8 cellular contexts compared by ENCODE assay signal in genomic region chr12:6821271-6821673, GRCh38. TPM values are rescaled to one million over a fixed set of nuclear protein-coding genes. Genes with fewer than 3 reads are reported as not detected.
DNase-seq lines count a peak whose midpoint lies in the region; TF ChIP-seq lines count a peak whose summit lies in the region.

No MANE protein-coding gene starts in this region.

- no peak overlapping the region for H3K23ac ChIP-seq in neuronal stem cell (ENCODE audit: low read depth, low read length, poor library complexity)

- no peak for TF ChIP-seq CTCF in GM10266 (IDR thresholded peaks at IDR 0.05; ENCODE audit: control insufficient read depth, insufficient read depth, low read depth, missing control alignments)

- H2AK5ac ChIP-seq in neuronal stem cell (ENCODE audit: low read depth, low read length), result no peak overlapping the region

- peaks cover 39 to 57% of the 10 kb centered on the region in 2 donors for H3K4me1 ChIP-seq in neuronal stem cell (ENCODE audit: control insufficient read depth in 2 of 2, insufficient read depth in 1 of 2, low read depth in 1 of 2, low read length in 2 of 2)

- H3K36me3 ChIP-seq in neuronal stem cell (replicated peaks in 1 of 2; ENCODE audit: control insufficient read depth in 2 of 2, insufficient read depth in 2 of 2, low read length in 2 of 2), result peaks cover 0 to 5% of the 10 kb centered on the region in 2 donors

- H3K14ac ChIP-seq in neuronal stem cell (ENCODE audit: low read length), result no peak overlapping the region

- no peak overlapping the region for H2BK5ac ChIP-seq in neuronal stem cell (ENCODE audit: low read length)

- H3K4ac ChIP-seq in neuronal stem cell (ENCODE audit: low read length), result no peak overlapping the region

- WGBS in neuronal stem cell (ENCODE audit: extremely low coverage in 2 of 2, insufficient read length in 2 of 2, insufficient replicate concordance in 1 of 2), 2 donors, result no CpG with 5 or more reads among the region's 13 CpGs

- peak overlapping the region; percentile 29 for H3K18ac ChIP-seq in neuronal stem cell (ENCODE audit: low read length)

- H3K27ac ChIP-seq in neuronal stem cell (replicated peaks; ENCODE audit: low read length), result peak overlapping the region; percentile 81

- peaks cover 0 to 7% of the 10 kb centered on the region in 2 donors for H3K9me3 ChIP-seq in neuronal stem cell (replicated peaks in 1 of 2; ENCODE audit: control insufficient read depth in 2 of 2, insufficient read depth in 1 of 2, low read depth in 1 of 2, low read length in 2 of 2)

- intact Hi-C loops in activated T-helper 1 cell treated with anti-CD3 and anti-CD28 coated beads, Interleukin-12 subunit alpha, Interleukin-12 subunit beta, Interleukin-2, Interleukin-4 antibody, amounts not matched to agents 30 ng/mL and 10 ng/mL and 1 ng/mL, durations not matched to agents 14 hours and 24 hours and 36 hours (cut with micrococcal nuclease), result no loop called here

- H2AFZ ChIP-seq in neuronal stem cell (ENCODE audit: low read length), result peak overlapping the region; percentile 70

- DNase-seq in SHP77 (lab: John Stamatoyannopoulos, UW) (peak; percentile 41 to 50), SHP77 treated with DMSO at 0.1 percent for 48 hours (lab: John Stamatoyannopoulos, UW) (no peak), NCI-H2107 (lab: John Stamatoyannopoulos, UW) (peak; percentile 58), glomerular visceral epithelial cell (ENCODE audit: extremely low spot score) (peak; percentile 38), neuronal stem cell (ENCODE audit: low spot score) (no peak), GM10266 (ENCODE audit: extremely low spot score) (no peak), ecto neural progenitor cell (ENCODE audit: low spot score) (no peak)
- DNase-seq in activated T-helper 1 cell treated with anti-CD3 and anti-CD28 coated beads, Interleukin-12 subunit alpha, Interleukin-12 subunit beta, Interleukin-2, Interleukin-4 antibody, amounts not matched to agents 30 ng/mL and 10 ng/mL and 1 ng/mL, durations not matched to agents 14 hours and 24 hours and 36 hours (ENCODE audit: low spot score), result no peak

- H3K9ac ChIP-seq in neuronal stem cell (ENCODE audit: low read depth, low read length, poor library complexity), result peak overlapping the region; percentile 67

- H3K4me2 ChIP-seq in neuronal stem cell (ENCODE audit: insufficient read depth, low read length, poor library complexity, severe bottlenecking), result peak overlapping the region; percentile 48

- H3K27ac Mint-ChIP-seq in activated T-helper 1 cell treated with anti-CD3 and anti-CD28 coated beads, Interleukin-12 subunit alpha, Interleukin-12 subunit beta, Interleukin-2, Interleukin-4 antibody, amounts not matched to agents 30 ng/mL and 10 ng/mL and 1 ng/mL, durations not matched to agents 14 hours and 24 hours and 36 hours, result no peak overlapping the region

- H4K91ac ChIP-seq in neuronal stem cell (ENCODE audit: low read depth, low read length, poor library complexity), result no peak overlapping the region

- peak overlapping the region; percentile 62 to 71 for H3K4me3 ChIP-seq in neuronal stem cell (ENCODE audit: low read length in 2 of 2)

- peaks cover 28% of the 10 kb centered on the region for H3K27me3 Mint-ChIP-seq in activated T-helper 1 cell treated with anti-CD3 and anti-CD28 coated beads, Interleukin-12 subunit alpha, Interleukin-12 subunit beta, Interleukin-2, Interleukin-4 antibody, amounts not matched to agents 30 ng/mL and 10 ng/mL and 1 ng/mL, durations not matched to agents 14 hours and 24 hours and 36 hours (ENCODE audit: insufficient read depth)

- H2BK15ac ChIP-seq in neuronal stem cell (ENCODE audit: low read length), result no peak overlapping the region

- H2BK120ac ChIP-seq in neuronal stem cell (ENCODE audit: low read depth, low read length), result no peak overlapping the region

- H3K4me1 Mint-ChIP-seq in activated T-helper 1 cell treated with anti-CD3 and anti-CD28 coated beads, Interleukin-12 subunit alpha, Interleukin-12 subunit beta, Interleukin-2, Interleukin-4 antibody, amounts not matched to agents 30 ng/mL and 10 ng/mL and 1 ng/mL, durations not matched to agents 14 hours and 24 hours and 36 hours (ENCODE audit: low read depth), result peaks cover 27% of the 10 kb centered on the region

- H3K27me3 ChIP-seq in neuronal stem cell (ENCODE audit: control insufficient read depth in 3 of 3, insufficient read depth in 3 of 3, low read depth in 1 of 3, low read length in 3 of 3), result no peaks in the 10 kb centered on the region

- peaks cover 31% of the 10 kb centered on the region for H3K36me3 Mint-ChIP-seq in activated T-helper 1 cell treated with anti-CD3 and anti-CD28 coated beads, Interleukin-12 subunit alpha, Interleukin-12 subunit beta, Interleukin-2, Interleukin-4 antibody, amounts not matched to agents 30 ng/mL and 10 ng/mL and 1 ng/mL, durations not matched to agents 14 hours and 24 hours and 36 hours (ENCODE audit: low read depth)

- H2BK12ac ChIP-seq in neuronal stem cell (ENCODE audit: low read length), result no peak overlapping the region

- peak overlapping the region; percentile 28 for H3K4me3 Mint-ChIP-seq in activated T-helper 1 cell treated with anti-CD3 and anti-CD28 coated beads, Interleukin-12 subunit alpha, Interleukin-12 subunit beta, Interleukin-2, Interleukin-4 antibody, amounts not matched to agents 30 ng/mL and 10 ng/mL and 1 ng/mL, durations not matched to agents 14 hours and 24 hours and 36 hours

- no peak overlapping the region for H4K8ac ChIP-seq in neuronal stem cell (ENCODE audit: low read depth, low read length)

- no peaks in the 10 kb centered on the region for H3K9me3 Mint-ChIP-seq in activated T-helper 1 cell treated with anti-CD3 and anti-CD28 coated beads, Interleukin-12 subunit alpha, Interleukin-12 subunit beta, Interleukin-2, Interleukin-4 antibody, amounts not matched to agents 30 ng/mL and 10 ng/mL and 1 ng/mL, durations not matched to agents 14 hours and 24 hours and 36 hours

- H3K79me1 ChIP-seq in neuronal stem cell (ENCODE audit: low read depth, low read length), result peaks cover 8% of the 10 kb centered on the region

RNA-seq across cellular contexts. Expression of gene GPR162, which starts 0.3 kb away (rescaled TPM):
- 0.29 and 0.32 TPM in 2 replicates for total RNA-seq in activated T-helper 1 cell treated with anti-CD3 and anti-CD28 coated beads, Interleukin-12 subunit alpha, Interleukin-12 subunit beta, Interleukin-2, Interleukin-4 antibody, amounts not matched to agents 30 ng/mL and 10 ng/mL and 1 ng/mL, durations not matched to agents 14 hours and 24 hours and 36 hours
- 34.0 TPM for polyA plus RNA-seq in neuronal stem cell (2013, experiment 1 of 2)
- 28.4 TPM for polyA plus RNA-seq in neuronal stem cell (2013, experiment 2 of 2)

RNA-seq across cellular contexts. Expression of gene P3H3, which starts 6.9 kb away (rescaled TPM):
- total RNA-seq in activated T-helper 1 cell treated with anti-CD3 and anti-CD28 coated beads, Interleukin-12 subunit alpha, Interleukin-12 subunit beta, Interleukin-2, Interleukin-4 antibody, amounts not matched to agents 30 ng/mL and 10 ng/mL and 1 ng/mL, durations not matched to agents 14 hours and 24 hours and 36 hours, result 3.5 and 4.0 TPM in 2 replicates
- polyA plus RNA-seq in neuronal stem cell (2013, experiment 1 of 2), result 22.0 TPM
- polyA plus RNA-seq in neuronal stem cell (2013, experiment 2 of 2), result 21.2 TPM

RNA-seq across cellular contexts. Expression of gene GNB3, which starts 19.5 kb away (rescaled TPM):
- total RNA-seq in activated T-helper 1 cell treated with anti-CD3 and anti-CD28 coated beads, Interleukin-12 subunit alpha, Interleukin-12 subunit beta, Interleukin-2, Interleukin-4 antibody, amounts not matched to agents 30 ng/mL and 10 ng/mL and 1 ng/mL, durations not matched to agents 14 hours and 24 hours and 36 hours, result 1.6 and 1.7 TPM in 2 replicates
- polyA plus RNA-seq in neuronal stem cell (2013, experiment 1 of 2), result 8.6 TPM
- polyA plus RNA-seq in neuronal stem cell (2013, experiment 2 of 2), result 8.2 TPM

RNA-seq across cellular contexts. Expression of gene CDCA3, which starts 29.8 kb away (rescaled TPM):
- 27.2 and 32.5 TPM in 2 replicates for total RNA-seq in activated T-helper 1 cell treated with anti-CD3 and anti-CD28 coated beads, Interleukin-12 subunit alpha, Interleukin-12 subunit beta, Interleukin-2, Interleukin-4 antibody, amounts not matched to agents 30 ng/mL and 10 ng/mL and 1 ng/mL, durations not matched to agents 14 hours and 24 hours and 36 hours
- polyA plus RNA-seq in neuronal stem cell (2013, experiment 1 of 2), result 81.3 TPM
- 79.5 TPM for polyA plus RNA-seq in neuronal stem cell (2013, experiment 2 of 2)

RNA-seq across cellular contexts. Expression of gene USP5, which starts 30.7 kb away (rescaled TPM):
- total RNA-seq in activated T-helper 1 cell treated with anti-CD3 and anti-CD28 coated beads, Interleukin-12 subunit alpha, Interleukin-12 subunit beta, Interleukin-2, Interleukin-4 antibody, amounts not matched to agents 30 ng/mL and 10 ng/mL and 1 ng/mL, durations not matched to agents 14 hours and 24 hours and 36 hours, result 116 and 127 TPM in 2 replicates
- polyA plus RNA-seq in neuronal stem cell (2013, experiment 1 of 2), result 80.9 TPM
- polyA plus RNA-seq in neuronal stem cell (2013, experiment 2 of 2), result 82.6 TPM

Comparison
In these comparisons a context has a peak if more than half of its experiments do, and no peak if none do; other contexts are left out.
1. DNase-seq: peak in SHP77 (2 of 2), NCI-H2107 (single experiment) and glomerular visceral epithelial cell (single experiment); none in SHP77 treated with DMSO at 0.1 percent for 48 hours (single experiment), activated T-helper 1 cell treated with anti-CD3 and anti-CD28 coated beads, Interleukin-12 subunit alpha, Interleukin-12 subunit beta, Interleukin-2, Interleukin-4 antibody, amounts not matched to agents 30 ng/mL and 10 ng/mL and 1 ng/mL, durations not matched to agents 14 hours and 24 hours and 36 hours (single experiment), neuronal stem cell (single experiment), GM10266 (single experiment) and ecto neural progenitor cell (single experiment).